In the genomic region with DNA sequence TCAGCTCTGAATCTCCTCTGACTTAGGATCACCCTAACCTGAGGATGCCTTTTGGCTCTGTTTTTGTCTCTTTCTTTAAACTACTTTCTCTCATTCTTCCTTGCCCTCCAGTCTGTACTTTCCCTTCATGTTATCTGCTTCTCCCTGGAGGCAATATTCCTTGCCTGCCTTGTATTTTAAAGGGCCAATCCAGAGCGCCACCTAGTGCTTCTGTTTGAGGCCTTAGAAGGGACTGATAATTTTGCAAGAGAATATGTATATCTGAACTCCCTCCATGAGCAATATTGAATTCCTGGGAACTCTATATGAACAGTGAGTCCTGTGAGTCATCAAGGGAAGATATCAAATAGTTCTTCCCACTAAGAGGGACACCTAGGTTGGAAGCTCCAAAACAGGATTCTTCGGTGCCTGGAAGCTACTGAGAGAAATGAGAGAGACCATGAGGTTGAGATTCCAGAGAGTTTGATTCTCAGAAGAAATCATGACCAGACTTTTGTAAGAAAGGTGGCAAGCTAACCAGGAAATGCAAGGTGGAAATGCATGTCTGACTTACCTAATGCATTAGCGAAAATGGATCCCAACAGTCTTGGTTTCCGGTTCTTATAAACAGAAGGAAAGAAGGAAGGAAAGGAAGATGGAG, we compare ENCODE assay signal across 9 cellular contexts.
DNase-seq lines count a peak whose midpoint lies in the region; ATAC-seq, FAIRE-seq and TF ChIP-seq lines count a peak whose summit lies in the region.
"Had no signal": no experiment of that assay in that cellular context is flagged by ENCODE, and none has a peak within 500 bp of the region (broad histone marks: within the 10 kb centered on the region; RNA-seq: fewer than 3 reads in every experiment).

No MANE protein-coding gene starts in this region.

- intact Hi-C loops in MCF 10A (cut with micrococcal nuclease) = loop anchor here (1.0 to 5.0 kb wide), 6 partner anchors 128 to 1805 kb away; no protein-coding TSS in a partner anchor
- intact Hi-C loops in breast epithelium (cut with DNase I; ENCODE audit: low total_unique reads) = no loop called here
- intact Hi-C loops in HepG2 (cut with micrococcal nuclease; ENCODE audit: unreplicated experiment) = loop anchor here (1.0 to 5.0 kb wide), 4 partner anchors 39 to 1606 kb away; no protein-coding TSS in a partner anchor

- H3K9me3 ChIP-seq in breast epithelium (peaks cover 0 to 4% of the 10 kb centered on the region in 2 donors), SU-DHL-6 (ENCODE audit: insufficient read depth, low read length) (no peaks in the 10 kb centered on the region), HepG2 (ENCODE audit: low read length) (no peaks in the 10 kb centered on the region), thoracic aorta (no peaks in the 10 kb centered on the region)

- DNase-seq in MCF 10A (ENCODE audit: unreplicated experiment) (peak; percentile 78), breast epithelium (ENCODE audit: low spot score in 2 of 2) (no peak), KG1 (lab: John Stamatoyannopoulos, UW) (peak; percentile 14), bronchial epithelial cell (ENCODE audit: low read depth) (peak; percentile 88), HepG2 (ENCODE audit: low spot score) (peak; percentile 62), thoracic aorta (ENCODE audit: low spot score) (no peak)

- H3F3A ChIP-seq in SU-DHL-6 (ENCODE audit: insufficient read depth) = no peaks in the 10 kb centered on the region

- TF ChIP-seq EP300 in HepG2 (IDR thresholded peaks at IDR 0.05; ENCODE audit: low read depth in 2 of 2, low read length in 2 of 2) (no peak), HepG2 (CRISPR knock-in tag; IDR thresholded peaks at IDR 0.05; ENCODE audit: borderline replicate concordance) (no peak)

- H3K27me3 Mint-ChIP-seq in MCF 10A (ENCODE audit: insufficient read depth, unreplicated experiment) = no peaks in the 10 kb centered on the region

- H3K4me3 ChIP-seq in breast epithelium (no peak overlapping the region), SU-DHL-6 (ENCODE audit: insufficient read depth, low read length, poor library complexity, severe bottlenecking) (no peak overlapping the region), bronchial epithelial cell (ENCODE audit: low read depth, low read length) (no peak overlapping the region), HepG2 (replicated peaks in 1 of 3; ENCODE audit: insufficient read depth in 1 of 3, low read depth in 2 of 3, low read length in 3 of 3) (no peak overlapping the region), thoracic aorta (no peak overlapping the region)

- H3K4me1 ChIP-seq in breast epithelium (no peaks in the 10 kb centered on the region), HepG2 (ENCODE audit: insufficient read depth, low read length) (no peaks in the 10 kb centered on the region), thoracic aorta (ENCODE audit: control insufficient read depth in 1 of 2, low read depth in 2 of 2) (no peaks in the 10 kb centered on the region)

- H3K4me3 Mint-ChIP-seq in MCF 10A (ENCODE audit: unreplicated experiment) = no peak overlapping the region

- FAIRE-seq in bronchial epithelial cell (lab: Jason Lieb, UNC) (no peak), HepG2 (lab: Jason Lieb, UNC) (peak; percentile 71)
- FAIRE-seq: GM18507 had no signal

- H3K9me2 ChIP-seq in SU-DHL-6 (replicated peaks; ENCODE audit: insufficient read depth, low read length) = no peaks in the 10 kb centered on the region

- BruUV-seq in MCF 10A (replicated peaks; lab: Mats Ljungman, UMichigan) (no TSS peak), HepG2 (replicated peaks; lab: Mats Ljungman, UMichigan) (no TSS peak)

- H2AFZ ChIP-seq in SU-DHL-6 (ENCODE audit: low read depth, low read length, severe bottlenecking) = no peak overlapping the region
- H2AFZ ChIP-seq in HepG2 (ENCODE audit: low read length) = no peak overlapping the region

- no peak overlapping the region for H3K4me2 ChIP-seq in SU-DHL-6 (ENCODE audit: low read depth, low read length, poor library complexity, severe bottlenecking)
- no peak overlapping the region for H3K4me2 ChIP-seq in HepG2 (ENCODE audit: low read depth, low read length)

- H3K4me1 Mint-ChIP-seq in MCF 10A (ENCODE audit: insufficient read depth, unreplicated experiment) = peaks cover 19% of the 10 kb centered on the region

- TF ChIP-seq POLR2A in breast epithelium (IDR thresholded peaks at IDR 0.05) (no peak), HepG2 (IDR thresholded peaks at IDR 0.05; ENCODE audit: insufficient read depth in 1 of 2, low read depth in 2 of 2, low read length in 2 of 2) (no peak)

- H3K9ac ChIP-seq in SU-DHL-6 (ENCODE audit: low read length) (no peak overlapping the region), HepG2 (ENCODE audit: insufficient read depth, low read depth, low read length) (no peak overlapping the region)

- no peak overlapping the region for H3K27ac Mint-ChIP-seq in MCF 10A (ENCODE audit: low read depth, unreplicated experiment)

- ATAC-seq in HepG2 (peak; percentile 96), thoracic aorta (ENCODE audit: insufficient number of reproducible peaks, low FRiP score, low read depth) (no peak), HG02973 (IDR thresholded peaks at IDR 0.05; ENCODE audit: unreplicated experiment) (no peak)

- H3K36me3 ChIP-seq in breast epithelium (no peaks in the 10 kb centered on the region), SU-DHL-6 (ENCODE audit: low read length) (no peaks in the 10 kb centered on the region), bronchial epithelial cell (ENCODE audit: control insufficient read depth, insufficient read depth, low read length) (no peaks in the 10 kb centered on the region), HepG2 (replicated peaks in 1 of 2; ENCODE audit: control insufficient read depth in 1 of 2, insufficient read depth in 2 of 2, low read length in 2 of 2) (no peaks in the 10 kb centered on the region), thoracic aorta (no peaks in the 10 kb centered on the region)

- H3K27ac ChIP-seq in breast epithelium = no peak overlapping the region
- no peak overlapping the region for H3K27ac ChIP-seq in SU-DHL-6 (ENCODE audit: low read depth, low read length)
- H3K27ac ChIP-seq in HepG2 (ENCODE audit: extremely low read length, insufficient read depth, low read length) = no peak overlapping the region
- no peak overlapping the region for H3K27ac ChIP-seq in thoracic aorta

- H3K9me3 Mint-ChIP-seq in MCF 10A (ENCODE audit: unreplicated experiment) = peaks cover 7% of the 10 kb centered on the region

- WGBS in HepG2 (ENCODE audit: low lambda C conversion rate) = 24% methylated on average over 4 of the region's 4 CpGs

- H3K27me3 ChIP-seq in breast epithelium (no peaks in the 10 kb centered on the region), SU-DHL-6 (ENCODE audit: low read length) (no peaks in the 10 kb centered on the region), bronchial epithelial cell (ENCODE audit: control insufficient read depth, insufficient read depth, low read length) (no peaks in the 10 kb centered on the region), HepG2 (ENCODE audit: control insufficient read depth in 1 of 2, insufficient read depth in 2 of 2, low read length in 2 of 2) (no peaks in the 10 kb centered on the region), thoracic aorta (replicated peaks; ENCODE audit: insufficient read depth) (no peaks in the 10 kb centered on the region)

- in situ Hi-C loops in HepG2 (cut with HindIII; ENCODE audit: extremely low pct_ligation_motif_present, low pct_unique_long_range_greater_than_20kb) = loop anchor here (10.0 kb wide), 1 partner anchor 323 kb away; no protein-coding TSS in a partner anchor

- no peaks in the 10 kb centered on the region for H3K36me3 Mint-ChIP-seq in MCF 10A (ENCODE audit: insufficient read depth, unreplicated experiment)

- TF ChIP-seq CTCF in MCF 10A (IDR thresholded peaks at IDR 0.05; ENCODE audit: unreplicated experiment) = peak; percentile 60
- no peak for TF ChIP-seq CTCF in breast epithelium (IDR thresholded peaks at IDR 0.05)
- peak; percentile 79 for TF ChIP-seq CTCF in SU-DHL-6 (IDR thresholded peaks at IDR 0.05; ENCODE audit: insufficient read depth, low read length, poor library complexity, severe bottlenecking)
- TF ChIP-seq CTCF in bronchial epithelial cell (IDR thresholded peaks at IDR 0.05; ENCODE audit: insufficient read depth, low read length, severe bottlenecking) = peak; percentile 67
- TF ChIP-seq CTCF in HepG2 (CRISPR knock-in tag; IDR thresholded peaks at IDR 0.05) = peak; percentile 79
- peak; percentile 20 for TF ChIP-seq CTCF in thoracic aorta (IDR thresholded peaks at IDR 0.05)

- POLR2A ChIA-PET in MCF 10A (lab: Yijun Ruan, JAX) (interaction anchor here (0.7 kb wide), 1 partner anchor 382 kb away, joined by 3 read pairs; no protein-coding TSS in a partner anchor), HepG2 (lab: Yijun Ruan, JAX) (no interaction called here)

- peak; percentile 69; the same call in 1 of the 2 replicates for TF ChIP-seq RAD21 in HepG2 (CRISPR knock-in tag; IDR thresholded peaks at IDR 0.05)

- H4K20me1 ChIP-seq in SU-DHL-6 (ENCODE audit: low read depth, low read length) (no peaks in the 10 kb centered on the region), HepG2 (ENCODE audit: insufficient read depth, low read length) (no peaks in the 10 kb centered on the region)

- CTCF ChIA-PET in MCF 10A (lab: Yijun Ruan, JAX) (interaction anchor here (0.5 to 2.0 kb wide), 22 partner anchors 9 to 1806 kb away, joined by 3 to 7 read pairs (median 3); no protein-coding TSS in a partner anchor), HepG2 (lab: Yijun Ruan, JAX; ENCODE audit: low intra/inter-chr PET ratio, low total read pairs) (no interaction called here)

- no peaks in the 10 kb centered on the region for H3K79me2 ChIP-seq in SU-DHL-6 (ENCODE audit: insufficient read depth, low read length)
- no peaks in the 10 kb centered on the region for H3K79me2 ChIP-seq in HepG2 (ENCODE audit: insufficient read depth, low read length)

TF ChIP-seq in HepG2, 621 proteins besides CTCF, POLR2A, EP300 and RAD21:
- peak; percentile 78 for TF ChIP-seq SMC3 (IDR thresholded peaks at IDR 0.05; ENCODE audit: low read length)
- TF ChIP-seq, protein P1, sequence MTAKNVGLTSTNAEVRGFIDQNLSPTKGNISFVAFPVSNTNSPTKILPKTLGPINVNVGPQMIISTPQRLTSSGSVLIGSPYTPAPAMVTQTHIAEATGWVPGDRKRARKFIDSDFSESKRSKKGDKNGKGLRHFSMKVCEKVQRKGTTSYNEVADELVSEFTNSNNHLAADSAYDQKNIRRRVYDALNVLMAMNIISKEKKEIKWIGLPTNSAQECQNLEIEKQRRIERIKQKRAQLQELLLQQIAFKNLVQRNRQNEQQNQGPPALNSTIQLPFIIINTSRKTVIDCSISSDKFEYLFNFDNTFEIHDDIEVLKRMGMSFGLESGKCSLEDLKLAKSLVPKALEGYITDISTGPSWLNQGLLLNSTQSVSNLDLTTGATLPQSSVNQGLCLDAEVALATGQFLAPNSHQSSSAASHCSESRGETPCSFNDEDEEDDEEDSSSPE (CRISPR knock-in tag; IDR thresholded peaks at IDR 0.05) = 0 out of 2 replicates have a peak, but pooled peaks have one; percentile 21
- TF ChIP-seq STAG1 (CRISPR knock-in tag; IDR thresholded peaks at IDR 0.05) = peak; percentile 89
- no peak for TF ChIP-seq ZNF367 (CRISPR knock-in tag; IDR thresholded peaks at IDR 0.05; ENCODE audit: borderline replicate concordance)

Comparison
In these comparisons a context has a peak if more than half of its experiments do, and no peak if none do; other contexts are left out.
1. DNase-seq: peak in MCF 10A (single experiment), KG1 (single experiment), bronchial epithelial cell (single experiment) and HepG2 (single experiment); none in breast epithelium (0 of 2) and thoracic aorta (single experiment).
2. CTCF ChIP-seq: peak in MCF 10A (single experiment), SU-DHL-6 (single experiment), bronchial epithelial cell (single experiment), HepG2 (single experiment) and thoracic aorta (single experiment); none in breast epithelium (0 of 3).